ENCODE assay signal across 12 cellular contexts in genomic region chr11:74257934-74258553, GRCh38. TPM values are rescaled to one million over a fixed set of nuclear protein-coding genes. Genes with fewer than 3 reads are reported as not detected.
DNase-seq lines count a peak whose midpoint lies in the region; ATAC-seq, FAIRE-seq and TF ChIP-seq lines count a peak whose summit lies in the region.
"Had no signal": no experiment of that assay in that cellular context is flagged by ENCODE, and none has a peak within 500 bp of the region (broad histone marks: within the 10 kb centered on the region; RNA-seq: fewer than 3 reads in every experiment).

No MANE protein-coding gene starts in this region.

- peaks cover 6 to 15% of the 10 kb centered on the region in 2 donors for H3K4me1 ChIP-seq in thoracic aorta (ENCODE audit: control insufficient read depth in 1 of 2, low read depth in 2 of 2)

- H3K9me3 ChIP-seq in thoracic aorta, result no peaks in the 10 kb centered on the region

- DNase-seq in NCI-H2029 treated with DMSO at 0.1 percent for 48 hours (lab: John Stamatoyannopoulos, UW) (peak; percentile 21), bronchial epithelial cell (ENCODE audit: low read depth) (peak; percentile 37), kidney tubule cell (ENCODE audit: low spot score) (peak; percentile 13), thoracic aorta (ENCODE audit: low spot score) (peak; percentile 23), H4 (ENCODE audit: low spot score) (no peak), GF-D8 (lab: John Stamatoyannopoulos, UW) (no peak), iPS-NIHi7 (ENCODE audit: extremely low spot score) (no peak), HuH-7 (ENCODE audit: low spot score) (no peak)
- DNase-seq: effector CD4-positive, alpha-beta T cell; KG1; T-helper 9 cell had no signal

- H3K27ac ChIP-seq in thoracic aorta, result no peak overlapping the region

- no peak overlapping the region for H3K4me3 ChIP-seq in bronchial epithelial cell (ENCODE audit: low read depth, low read length)
- H3K4me3 ChIP-seq in thoracic aorta, result no peak overlapping the region

- H3K27me3 ChIP-seq in bronchial epithelial cell (ENCODE audit: control insufficient read depth, insufficient read depth, low read length) (peaks cover 6% of the 10 kb centered on the region), thoracic aorta (replicated peaks; ENCODE audit: insufficient read depth) (no peaks in the 10 kb centered on the region)

- no peak for FAIRE-seq in bronchial epithelial cell (lab: Jason Lieb, UNC)

- TF ChIP-seq CTCF in bronchial epithelial cell (IDR thresholded peaks at IDR 0.05; ENCODE audit: insufficient read depth, low read length, severe bottlenecking) (no peak), thoracic aorta (IDR thresholded peaks at IDR 0.05) (no peak)

- no peak for ATAC-seq in thoracic aorta (ENCODE audit: insufficient number of reproducible peaks, low FRiP score, low read depth)
- ATAC-seq: activated T-helper 17 cell treated with anti-CD3 and anti-CD28 coated beads, Interleukin-2, amount 50 U/mL, for 72 hours had no signal

- peaks cover 6% of the 10 kb centered on the region for H3K36me3 ChIP-seq in bronchial epithelial cell (ENCODE audit: control insufficient read depth, insufficient read depth, low read length)
- H3K36me3 ChIP-seq in thoracic aorta, result peaks cover 9% of the 10 kb centered on the region

RNA-seq across cellular contexts. Expression of gene P4HA3, which starts 53.4 kb away (rescaled TPM):
- total RNA-seq in bronchial epithelial cell (under 0.01 and 0.26 TPM in 2 replicates), thoracic aorta (1 to 10 TPM; 4.4 to 5.7 TPM)
- 0.17 and 0.27 TPM in 2 replicates for total RNA-seq in H4 (2014; rRNA removed; shearing (Covaris generic))
- total RNA-seq: activated T-helper 17 cell treated with anti-CD3 and anti-CD28 coated beads, Interleukin-2, amount 50 U/mL, for 72 hours had no signal

Comparison
In these comparisons a context has a peak if more than half of its experiments do, and no peak if none do; other contexts are left out.
1. DNase-seq: peak in NCI-H2029 treated with DMSO at 0.1 percent for 48 hours (single experiment), bronchial epithelial cell (single experiment), kidney tubule cell (single experiment) and thoracic aorta (single experiment); none in H4 (single experiment), GF-D8 (single experiment), iPS-NIHi7 (single experiment) and HuH-7 (single experiment).